In the genomic region with DNA sequence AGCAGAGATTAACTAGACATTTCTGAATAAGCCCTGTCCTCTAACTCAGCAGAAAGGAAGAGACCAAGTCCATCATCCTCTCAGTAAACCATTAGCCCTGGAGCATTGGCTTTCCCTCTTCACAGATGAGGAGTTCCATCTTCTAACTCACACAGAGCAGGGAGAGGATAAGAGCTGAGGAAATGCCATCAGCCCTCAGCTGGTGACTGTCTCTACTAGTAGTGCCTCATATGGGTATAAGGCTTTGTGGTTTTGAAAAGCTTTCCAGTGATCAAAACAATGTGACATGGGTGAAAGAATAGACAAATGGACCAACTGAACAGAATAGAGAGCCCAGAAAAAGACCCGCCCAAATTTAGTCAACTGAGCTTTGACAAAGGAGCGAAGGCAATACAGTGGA, we compare ENCODE assay signal across 20 cellular contexts.
"Had no signal": no experiment of that assay in that cellular context is flagged by ENCODE, and none has a peak within 500 bp of the region (broad histone marks: within the 10 kb centered on the region; RNA-seq: fewer than 3 reads in every experiment).

No MANE protein-coding gene starts in this region.

- H3K27ac ChIP-seq: brain microvascular endothelial cell, upper lobe of right lung had no signal

- H3K9me3 Mint-ChIP-seq: activated naive CD4-positive, alpha-beta T cell treated with anti-CD3 and anti-CD28 coated beads, Interleukin-2, amount 10 ng/mL, durations not matched to agents 7 days and 5 days; memory B cell; T-helper 1 cell treated with Interleukin-12 subunit alpha and Interleukin-12 subunit beta and Interleukin-4 antibody, amounts not matched to agents 30 μg/mL and 1 μg/mL, for 36 hours had no signal

- ATAC-seq: naive thymus-derived CD4-positive, alpha-beta T cell; stimulated activated naive CD8-positive, alpha-beta T cell treated with anti-CD3 and anti-CD28 coated beads, Interleukin-15, Interleukin-2, amounts not matched to agents 100 U/mL and 50 U/mL, for 24 hours; upper lobe of right lung had no signal

- H3K36me3 ChIP-seq: brain microvascular endothelial cell, upper lobe of right lung had no signal

- H3K4me3 ChIP-seq: upper lobe of right lung had no signal

- H3K9me3 ChIP-seq: upper lobe of right lung had no signal

- DNase-seq: activated CD4-positive, alpha-beta memory T cell treated with anti-CD3 and anti-CD28 coated beads, Interleukin-2, amount 10 ng/mL, durations not matched to agents 7 days and 5 days; activated CD4-positive, alpha-beta T cell treated with anti-CD3 and anti-CD28 coated beads for 4 hours; activated CD4-positive, CD25-positive, alpha-beta regulatory T cell; activated effector memory CD4-positive, alpha-beta T cell treated with anti-CD3 and anti-CD28 coated beads, Interleukin-2, amount 50 U/mL, for 16 hours; activated naive CD4-positive, alpha-beta T cell treated with anti-CD3 and anti-CD28 coated beads, Interleukin-2, amount 10 ng/mL, durations not matched to agents 7 days and 5 days; anterior cingulate cortex; brain microvascular endothelial cell; caudate nucleus; dermis blood vessel endothelial cell; effector CD8-positive, alpha-beta T cell; hippocampal formation; naive thymus-derived CD4-positive, alpha-beta T cell; occipital lobe; stimulated activated CD4-positive, alpha-beta T cell treated with anti-CD3 and anti-CD28 coated beads, Interleukin-4, amount 100 ng/mL, for 24 hours; stimulated activated naive CD8-positive, alpha-beta T cell treated with anti-CD3 and anti-CD28 coated beads, Interleukin-15, Interleukin-2, amounts not matched to agents 100 U/mL and 50 U/mL, for 24 hours; T1000; upper lobe of right lung had no signal

- H3K27ac Mint-ChIP-seq: activated CD4-positive, alpha-beta memory T cell treated with anti-CD3 and anti-CD28 coated beads, Interleukin-2, amount 10 ng/mL, durations not matched to agents 7 days and 5 days; activated naive CD4-positive, alpha-beta T cell treated with anti-CD3 and anti-CD28 coated beads, Interleukin-2, amount 10 ng/mL, durations not matched to agents 7 days and 5 days; T-helper 1 cell treated with Interleukin-12 subunit alpha and Interleukin-12 subunit beta and Interleukin-4 antibody, amounts not matched to agents 30 μg/mL and 1 μg/mL, for 36 hours had no signal

- H3K27me3 Mint-ChIP-seq: memory B cell; naive thymus-derived CD4-positive, alpha-beta T cell had no signal

- H3K27me3 ChIP-seq: brain microvascular endothelial cell, upper lobe of right lung had no signal

- H3K4me3 Mint-ChIP-seq: activated CD4-positive, alpha-beta memory T cell treated with anti-CD3 and anti-CD28 coated beads, Interleukin-2, amount 10 ng/mL, durations not matched to agents 7 days and 5 days; activated naive CD4-positive, alpha-beta T cell treated with anti-CD3 and anti-CD28 coated beads, Interleukin-2, amount 10 ng/mL, durations not matched to agents 7 days and 5 days; memory B cell; naive thymus-derived CD4-positive, alpha-beta T cell; neural crest cell; T-helper 1 cell treated with Interleukin-12 subunit alpha and Interleukin-12 subunit beta and Interleukin-4 antibody, amounts not matched to agents 30 μg/mL and 1 μg/mL, for 36 hours had no signal
